ENCODE assay signal across 24 cellular contexts in the genomic region with DNA sequence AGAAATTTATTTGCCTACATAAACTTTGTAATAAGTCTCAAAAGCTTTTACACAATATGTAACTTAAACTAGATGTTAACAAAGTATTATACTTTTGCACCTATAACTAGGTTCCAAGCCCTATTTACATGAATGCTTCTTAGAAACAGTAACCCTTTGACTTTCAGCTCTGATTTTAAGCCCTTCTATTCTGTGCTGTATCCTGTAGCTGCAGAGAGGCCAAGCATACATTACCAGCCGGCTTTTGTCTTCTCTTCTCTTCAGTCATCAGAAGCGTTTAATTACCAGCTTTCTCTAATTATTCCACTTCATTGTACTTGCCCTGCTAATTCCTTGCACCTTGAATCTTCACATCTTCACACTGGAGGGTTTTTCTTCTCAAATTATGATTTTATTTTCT.
DNase-seq lines count a peak whose midpoint lies in the region; ATAC-seq, FAIRE-seq and TF ChIP-seq lines count a peak whose summit lies in the region.
"Had no signal": no experiment of that assay in that cellular context is flagged by ENCODE, and none has a peak within 500 bp of the region (broad histone marks: within the 10 kb centered on the region; RNA-seq: fewer than 3 reads in every experiment).

No MANE protein-coding gene starts in this region.

- H3K79me2 ChIP-seq in SK-N-SH (ENCODE audit: insufficient read depth) (no peaks in the 10 kb centered on the region), keratinocyte (ENCODE audit: control insufficient read depth, insufficient read depth, low read length) (no peaks in the 10 kb centered on the region)

- H3K4me3 ChIP-seq in A673 (ENCODE audit: low read depth, low read length, poor library complexity, severe bottlenecking) (no peak overlapping the region), SK-N-SH (ENCODE audit: low read depth in 2 of 2, low read length in 1 of 2) (no peak overlapping the region), keratinocyte (ENCODE audit: control insufficient read depth in 2 of 3, extremely low read depth in 1 of 3, insufficient read depth in 2 of 3, low read depth in 1 of 3, low read length in 3 of 3) (no peak overlapping the region)
- H3K4me3 ChIP-seq: BLaER1, PC-9, SK-N-MC had no signal

- H3K9me3 ChIP-seq in A673 (ENCODE audit: low read depth, low read length, poor library complexity, severe bottlenecking) (no peaks in the 10 kb centered on the region), SK-N-SH (no peaks in the 10 kb centered on the region), keratinocyte (ENCODE audit: control insufficient read depth, low read depth, low read length) (no peaks in the 10 kb centered on the region)
- H3K9me3 ChIP-seq: BLaER1, Caco-2 had no signal

- H3F3A ChIP-seq in SK-N-SH (replicated peaks; ENCODE audit: insufficient read depth): peaks cover 6% of the 10 kb centered on the region

- no peak for TF ChIP-seq EP300 in SK-N-SH (IDR thresholded peaks at IDR 0.05; ENCODE audit: borderline replicate concordance in 1 of 2, low read depth in 1 of 2, low read length in 1 of 2)

- H3K27ac Mint-ChIP-seq in activated T-helper 17 cell treated with anti-CD3 and anti-CD28 coated beads, Interleukin-2, amount 50 U/mL, for 72 hours: no peak overlapping the region
- H3K27ac Mint-ChIP-seq: CD4-positive, alpha-beta T cell; IgD-negative memory B cell had no signal

- CTCF ChIA-PET in A673 (lab: Charles Lee) (no interaction called here), SK-N-SH (lab: Yijun Ruan, JAX) (no interaction called here)

- no peak overlapping the region for H3K27ac ChIP-seq in A673 (ENCODE audit: low read depth, low read length, poor library complexity, severe bottlenecking)
- peak overlapping the region in 1 of 2 experiments; percentile 50; a peak in 1 of 4 replicates for H3K27ac ChIP-seq in SK-N-SH (ENCODE audit: low read depth in 2 of 2, low read length in 1 of 2)
- H3K27ac ChIP-seq in keratinocyte (ENCODE audit: control insufficient read depth, insufficient read depth, low read length): no peak overlapping the region
- H3K27ac ChIP-seq: BLaER1, PC-9, SK-N-MC had no signal

- H2AFZ ChIP-seq in SK-N-SH (ENCODE audit: low read depth): peak overlapping the region; percentile 2; the same call in 1 of the 2 replicates
- peak overlapping the region; percentile 37 for H2AFZ ChIP-seq in keratinocyte (ENCODE audit: control insufficient read depth, low read length)
- H2AFZ ChIP-seq: PC-9 had no signal

- intact Hi-C loops in A673 (cut with micrococcal nuclease; ENCODE audit: unreplicated experiment): no loop called here

- H3K4me3 Mint-ChIP-seq in activated T-helper 17 cell treated with anti-CD3 and anti-CD28 coated beads, Interleukin-2, amount 50 U/mL, for 72 hours: no peak overlapping the region
- H3K4me3 Mint-ChIP-seq: CD4-positive, alpha-beta T cell; IgD-negative memory B cell had no signal

- no peak overlapping the region for H3K4me2 ChIP-seq in SK-N-SH
- H3K4me2 ChIP-seq in keratinocyte (ENCODE audit: control insufficient read depth, extremely low read depth, insufficient read depth, low read depth, low read length): peak overlapping the region; percentile 81
- H3K4me2 ChIP-seq: BLaER1, PC-9 had no signal

- ATAC-seq in activated T-helper 17 cell treated with anti-CD3 and anti-CD28 coated beads, Interleukin-2, amount 50 U/mL, for 72 hours (replicated peaks): no peak
- ATAC-seq in HG03196 (IDR thresholded peaks at IDR 0.05; ENCODE audit: unreplicated experiment): no peak
- ATAC-seq: HCT116 had no signal

- peaks cover 16% of the 10 kb centered on the region for H3K9me3 Mint-ChIP-seq in activated T-helper 17 cell treated with anti-CD3 and anti-CD28 coated beads, Interleukin-2, amount 50 U/mL, for 72 hours

- no peaks in the 10 kb centered on the region for H3K9me1 ChIP-seq in keratinocyte (ENCODE audit: control insufficient read depth, extremely low read depth, insufficient read depth, low read length)

- peak; percentile 17 for DNase-seq in A673 (ENCODE audit: low spot score)
- DNase-seq in COR-L47 (lab: John Stamatoyannopoulos, UW): peak; percentile 30
- DNase-seq in SK-N-SH: no peak
- DNase-seq in keratinocyte (ENCODE audit: low read depth, low spot score): no peak
- DNase-seq in SHP77 treated with DMSO at 0.1 percent for 48 hours (lab: John Stamatoyannopoulos, UW): no peak
- DNase-seq: ACHN; Caco-2; CD4-positive, alpha-beta T cell; DMS153; GOT3; NCI-H187; NCI-H2227 treated with DMSO at 0.1 percent for 48 hours; NCI-H510A; NCI-H774; PC-9; RPMI8226; SHP77 had no signal

- no peaks in the 10 kb centered on the region for H3K27me3 Mint-ChIP-seq in activated T-helper 17 cell treated with anti-CD3 and anti-CD28 coated beads, Interleukin-2, amount 50 U/mL, for 72 hours
- H3K27me3 Mint-ChIP-seq: CD4-positive, alpha-beta T cell; IgD-negative memory B cell had no signal

- no peak for TF ChIP-seq RAD21 in SK-N-SH (IDR thresholded peaks at IDR 0.05; ENCODE audit: low read length)

- H4K20me1 ChIP-seq in SK-N-SH (ENCODE audit: insufficient read depth) (no peaks in the 10 kb centered on the region), keratinocyte (ENCODE audit: control insufficient read depth, extremely low read depth, insufficient read depth, low read length) (no peaks in the 10 kb centered on the region)
- H4K20me1 ChIP-seq: BLaER1 had no signal

- BruUV-seq in A673 (replicated peaks; lab: Mats Ljungman, UMichigan): no TSS peak

- H3K36me3 ChIP-seq in A673 (ENCODE audit: insufficient read depth, low read length, poor library complexity, severe bottlenecking): no peaks in the 10 kb centered on the region
- H3K36me3 ChIP-seq in SK-N-SH (replicated peaks in 1 of 2; ENCODE audit: control insufficient read depth in 1 of 2, insufficient read depth in 2 of 2, low read length in 1 of 2): no peaks in the 10 kb centered on the region
- no peaks in the 10 kb centered on the region for H3K36me3 ChIP-seq in keratinocyte (ENCODE audit: control insufficient read depth in 2 of 2, extremely low read depth in 1 of 2, insufficient read depth in 2 of 2, low read length in 2 of 2)
- H3K36me3 ChIP-seq: BLaER1 had no signal

- no peaks in the 10 kb centered on the region for H3K4me1 Mint-ChIP-seq in activated T-helper 17 cell treated with anti-CD3 and anti-CD28 coated beads, Interleukin-2, amount 50 U/mL, for 72 hours
- H3K4me1 Mint-ChIP-seq: IgD-negative memory B cell had no signal

- H3K9me2 ChIP-seq in SK-N-SH: no peaks in the 10 kb centered on the region

- 48% methylated on average over 2 of the region's 2 CpGs for WGBS in SK-N-SH (ENCODE audit: low lambda C conversion rate)

- no peak for TF ChIP-seq CTCF in A673 (conservative IDR thresholded peaks at IDR 0.05; ENCODE audit: low read depth, low read length)
- TF ChIP-seq CTCF in SK-N-SH (IDR thresholded peaks at IDR 0.05): no peak
- TF ChIP-seq CTCF in keratinocyte (optimal IDR thresholded peaks at IDR 0.05 in 1 of 3, IDR thresholded peaks at IDR 0.05 in 1 of 3, conservative IDR thresholded peaks at IDR 0.05 in 1 of 3; ENCODE audit: extremely low read depth in 1 of 3, insufficient read depth in 2 of 3, low read length in 3 of 3): no peak

- FAIRE-seq in keratinocyte (lab: Jason Lieb, UNC): no peak
- FAIRE-seq: GM12892 had no signal

- H3K27me3 ChIP-seq in A673 (replicated peaks; ENCODE audit: insufficient read depth, low read depth, low read length, poor library complexity): no peaks in the 10 kb centered on the region
- H3K27me3 ChIP-seq in SK-N-SH (ENCODE audit: insufficient read depth): no peaks in the 10 kb centered on the region
- H3K27me3 ChIP-seq in keratinocyte (ENCODE audit: control insufficient read depth, extremely low read depth, insufficient read depth, low read length): no peaks in the 10 kb centered on the region
- H3K27me3 ChIP-seq: BLaER1 had no signal

- H3K36me3 Mint-ChIP-seq in activated T-helper 17 cell treated with anti-CD3 and anti-CD28 coated beads, Interleukin-2, amount 50 U/mL, for 72 hours (ENCODE audit: low read depth): no peaks in the 10 kb centered on the region
- H3K36me3 Mint-ChIP-seq: IgD-negative memory B cell had no signal

- H3K9ac ChIP-seq in SK-N-SH (no peak overlapping the region), keratinocyte (ENCODE audit: control insufficient read depth, extremely low read depth, insufficient read depth, low read length) (no peak overlapping the region)
- H3K9ac ChIP-seq: BLaER1 had no signal

- dilution Hi-C loops in keratinocyte (cut with MboI; ENCODE audit: extremely low pct_ligation_motif_present, low sequenced_read_pairs): no loop called here

- POLR2A ChIA-PET in A673 (lab: Charles Lee; ENCODE audit: low non-redundant PET) (no interaction called here), SK-N-SH (lab: Yijun Ruan, JAX) (no interaction called here)

- peaks cover 9% of the 10 kb centered on the region for H3K4me1 ChIP-seq in A673 (ENCODE audit: insufficient read depth, low read length, poor library complexity, severe bottlenecking)
- peaks cover 0 to 5% of the 10 kb centered on the region in 2 experiments; a peak in 1 of 4 replicates for H3K4me1 ChIP-seq in SK-N-SH (ENCODE audit: control insufficient read depth in 1 of 2, insufficient read depth in 2 of 2, low read depth in 1 of 2, low read length in 1 of 2)
- H3K4me1 ChIP-seq in keratinocyte (ENCODE audit: control insufficient read depth, extremely low read depth, insufficient read depth, low read length): peaks cover 12% of the 10 kb centered on the region
- H3K4me1 ChIP-seq: BLaER1, Caco-2 had no signal

TF ChIP-seq in SK-N-SH, 30 proteins besides CTCF, POLR2A, EP300 and RAD21 (continues in another document):
- TF ChIP-seq CHD2 (IDR thresholded peaks at IDR 0.05; ENCODE audit: low read length, partially characterized antibody) (no peak), SIN3A (IDR thresholded peaks at IDR 0.05; ENCODE audit: borderline replicate concordance, low read depth, low read length) (no peak), JUND (IDR thresholded peaks at IDR 0.05) (no peak), TAF1 (IDR thresholded peaks at IDR 0.05; ENCODE audit: borderline replicate concordance, low read depth, low read length) (no peak)
- TF ChIP-seq, protein P1, sequence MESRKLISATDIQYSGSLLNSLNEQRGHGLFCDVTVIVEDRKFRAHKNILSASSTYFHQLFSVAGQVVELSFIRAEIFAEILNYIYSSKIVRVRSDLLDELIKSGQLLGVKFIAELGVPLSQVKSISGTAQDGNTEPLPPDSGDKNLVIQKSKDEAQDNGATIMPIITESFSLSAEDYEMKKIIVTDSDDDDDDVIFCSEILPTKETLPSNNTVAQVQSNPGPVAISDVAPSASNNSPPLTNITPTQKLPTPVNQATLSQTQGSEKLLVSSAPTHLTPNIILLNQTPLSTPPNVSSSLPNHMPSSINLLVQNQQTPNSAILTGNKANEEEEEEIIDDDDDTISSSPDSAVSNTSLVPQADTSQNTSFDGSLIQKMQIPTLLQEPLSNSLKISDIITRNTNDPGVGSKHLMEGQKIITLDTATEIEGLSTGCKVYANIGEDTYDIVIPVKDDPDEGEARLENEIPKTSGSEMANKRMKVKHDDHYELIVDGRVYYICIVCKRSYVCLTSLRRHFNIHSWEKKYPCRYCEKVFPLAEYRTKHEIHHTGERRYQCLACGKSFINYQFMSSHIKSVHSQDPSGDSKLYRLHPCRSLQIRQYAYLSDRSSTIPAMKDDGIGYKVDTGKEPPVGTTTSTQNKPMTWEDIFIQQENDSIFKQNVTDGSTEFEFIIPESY (IDR thresholded peaks at IDR 0.05; ENCODE audit: borderline replicate concordance, low read depth): no peak

Comparison
In these comparisons a context has a peak if more than half of its experiments do, and no peak if none do; other contexts are left out.
1. DNase-seq: peak in A673 (single experiment) and COR-L47 (single experiment); none in SK-N-SH (single experiment), keratinocyte (single experiment) and SHP77 treated with DMSO at 0.1 percent for 48 hours (single experiment).